24 cellular contexts compared by ENCODE assay signal in the genomic region with DNA sequence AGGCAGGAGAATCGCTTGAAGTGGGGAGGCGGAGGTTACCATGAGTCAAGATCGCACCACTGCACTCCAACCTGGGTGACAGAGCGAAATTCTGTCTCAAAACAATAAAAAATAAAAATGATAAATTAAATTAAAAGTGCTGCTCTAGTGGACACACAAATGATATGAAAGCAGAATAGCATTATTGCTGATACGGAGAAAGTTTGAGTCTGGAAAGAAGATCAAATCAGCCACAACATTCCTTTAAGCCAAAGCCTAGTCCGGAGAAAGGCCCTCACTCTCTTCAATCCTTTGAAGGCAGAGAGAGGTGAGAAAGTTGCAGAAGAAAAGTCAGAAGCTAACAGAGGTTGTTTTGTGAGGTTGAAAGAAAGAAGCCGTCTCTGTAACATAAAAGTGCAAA. TPM values are rescaled to one million over a fixed set of nuclear protein-coding genes. Genes with fewer than 3 reads are reported as not detected.
"Had no signal": no experiment of that assay in that cellular context is flagged by ENCODE, and none has a peak within 500 bp of the region (broad histone marks: within the 10 kb centered on the region; RNA-seq: fewer than 3 reads in every experiment).

No MANE protein-coding gene starts in this region.

- H3K4me1 ChIP-seq: SJSA1 had no signal

- H3K27me3 ChIP-seq: MG63, SJSA1 had no signal

- H3K9me3 ChIP-seq: MG63, SJSA1 had no signal

- FAIRE-seq: RCC 7860 had no signal

- H3K27ac ChIP-seq: SJSA1, SK-N-MC had no signal

- H3K4me3 ChIP-seq: MG63, SJSA1, SK-N-MC had no signal

- DNase-seq: Karpas-422, KG1, MG63, NCI-H1092, NCI-H1105 treated with DMSO at 0.1 percent for 48 hours, NCI-H1417 treated with DMSO at 0.1 percent for 48 hours, NCI-H146, NCI-H1694 treated with DMSO at 0.1 percent for 48 hours, NCI-H1930, NCI-H2081, NCI-H2107, NCI-H2227 treated with DMSO at 0.1 percent for 48 hours, NCI-H446, NCI-H510A, NCI-H69, NCI-H774, Right ventricle myocardium superior, RPMI8226, SIG-M5, SW 1271 had no signal

RNA-seq across cellular contexts. Expression of a gene that starts 15.1 kb away (rescaled TPM):
- total RNA-seq: HT1080, Right ventricle myocardium superior, SJSA1 had no signal

RNA-seq across cellular contexts. Expression of a gene that starts 37.4 kb away (rescaled TPM):
- total RNA-seq: HT1080, SJSA1 had no signal
